Comparison of ENCODE assay signal across 9 cellular contexts in the genomic region with DNA sequence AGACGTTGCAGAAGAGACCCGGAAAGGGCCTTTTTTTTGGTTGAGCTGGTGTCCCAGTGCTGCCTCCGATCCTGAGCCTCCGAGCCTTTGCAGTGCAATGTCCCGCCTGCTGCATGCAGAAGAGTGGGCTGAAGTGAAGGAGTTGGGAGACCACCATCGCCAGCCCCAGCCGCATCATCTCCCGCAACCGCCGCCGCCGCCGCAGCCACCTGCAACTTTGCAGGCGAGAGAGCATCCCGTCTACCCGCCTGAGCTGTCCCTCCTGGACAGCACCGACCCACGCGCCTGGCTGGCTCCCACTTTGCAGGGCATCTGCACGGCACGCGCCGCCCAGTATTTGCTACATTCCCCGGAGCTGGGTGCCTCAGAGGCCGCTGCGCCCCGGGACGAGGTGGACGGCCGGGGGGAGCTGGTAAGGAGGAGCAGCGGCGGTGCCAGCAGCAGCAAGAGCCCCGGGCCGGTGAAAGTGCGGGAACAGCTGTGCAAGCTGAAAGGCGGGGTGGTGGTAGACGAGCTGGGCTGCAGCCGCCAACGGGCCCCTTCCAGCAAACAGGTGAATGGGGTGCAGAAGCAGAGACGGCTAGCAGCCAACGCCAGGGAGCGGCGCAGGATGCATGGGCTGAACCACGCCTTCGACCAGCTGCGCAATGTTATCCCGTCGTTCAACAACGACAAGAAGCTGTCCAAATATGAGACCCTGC. TPM values are rescaled to one million over a fixed set of nuclear protein-coding genes. Genes with fewer than 3 reads are reported as not detected.
DNase-seq lines count a peak whose midpoint lies in the region; TF ChIP-seq lines count a peak whose summit lies in the region.
"Had no signal": no experiment of that assay in that cellular context is flagged by ENCODE, and none has a peak within 500 bp of the region (broad histone marks: within the 10 kb centered on the region; RNA-seq: fewer than 3 reads in every experiment).

No MANE protein-coding gene starts in this region.

- TF ChIP-seq CTCF in transverse colon (IDR thresholded peaks at IDR 0.05): no peak

- peaks cover 3% of the 10 kb centered on the region for H3K9me3 Mint-ChIP-seq in activated CD4-positive, alpha-beta T cell treated with anti-CD3 and anti-CD28 coated beads, Interleukin-2, amount 10 ng/mL, durations not matched to agents 7 days and 5 days

- H3K9me3 ChIP-seq in adipocyte (ENCODE audit: control insufficient read depth, low read length): peaks cover 8% of the 10 kb centered on the region
- H3K9me3 ChIP-seq in transverse colon: no peaks in the 10 kb centered on the region

- H3K36me3 ChIP-seq in adipocyte (ENCODE audit: control insufficient read depth, insufficient read depth, low read length, severe bottlenecking): no peaks in the 10 kb centered on the region
- no peaks in the 10 kb centered on the region for H3K36me3 ChIP-seq in transverse colon

- H3K4me3 ChIP-seq in adipocyte (ENCODE audit: low read length) (peak overlapping the region; percentile 63), transverse colon (peak overlapping the region in 3 of 4 donors; percentile 25 to 50 (median 39))

- peaks cover 70% of the 10 kb centered on the region for H3K27me3 Mint-ChIP-seq in activated CD4-positive, alpha-beta T cell treated with anti-CD3 and anti-CD28 coated beads, Interleukin-2, amount 10 ng/mL, durations not matched to agents 7 days and 5 days

- no peak overlapping the region for H3K4me3 Mint-ChIP-seq in activated CD4-positive, alpha-beta T cell treated with anti-CD3 and anti-CD28 coated beads, Interleukin-2, amount 10 ng/mL, durations not matched to agents 7 days and 5 days

- POLR2A ChIA-PET in activated CD4-positive, alpha-beta T cell treated with anti-CD3 and anti-CD28 coated beads, Interleukin-2, amount 10 ng/mL, durations not matched to agents 7 days and 5 days (lab: Charles Lee): no interaction called here

- H3K36me3 Mint-ChIP-seq in activated CD4-positive, alpha-beta T cell treated with anti-CD3 and anti-CD28 coated beads, Interleukin-2, amount 10 ng/mL, durations not matched to agents 7 days and 5 days (ENCODE audit: low read depth): peaks cover 3% of the 10 kb centered on the region
- H3K36me3 Mint-ChIP-seq: CD4-positive, CD25-positive, alpha-beta regulatory T cell had no signal

- no peak for DNase-seq in activated CD4-positive, alpha-beta T cell treated with anti-CD3 and anti-CD28 coated beads, Interleukin-2, amount 10 ng/mL, durations not matched to agents 7 days and 5 days
- DNase-seq in activated CD4-positive, alpha-beta T cell treated with anti-CD3 and anti-CD28 coated beads for 4 hours: no peak
- peak; percentile 23 for DNase-seq in adipocyte (ENCODE audit: low read depth)
- DNase-seq in left kidney (ENCODE audit: low read depth, low spot score): peak; percentile 61
- DNase-seq in transverse colon: peak; percentile 41
- DNase-seq in foreskin melanocyte: no peak
- DNase-seq in Ammon's horn (ENCODE audit: low spot score): no peak
- DNase-seq in KG1 (lab: John Stamatoyannopoulos, UW): no peak
- DNase-seq: CD4-positive, CD25-positive, alpha-beta regulatory T cell had no signal

- intact Hi-C loops in transverse colon (cut with DNase I; ENCODE audit: low total_unique reads): no loop called here

- no peak overlapping the region for H3K9ac ChIP-seq in adipocyte (ENCODE audit: low read length)

- WGBS in transverse colon (ENCODE audit: low coverage in 1 of 2), 2 donors: 0 to 4% methylated on average over 3 to 38 of the region's 49 CpGs

- CTCF ChIA-PET in activated CD4-positive, alpha-beta T cell treated with anti-CD3 and anti-CD28 coated beads, Interleukin-2, amount 10 ng/mL, durations not matched to agents 7 days and 5 days (lab: Charles Lee): no interaction called here

- no peak for TF ChIP-seq EP300 in transverse colon (IDR thresholded peaks at IDR 0.05; ENCODE audit: low read depth)

- H3K4me1 ChIP-seq in adipocyte (ENCODE audit: control insufficient read depth, insufficient read depth, low read length) (peaks cover 3% of the 10 kb centered on the region), transverse colon (peaks cover 9 to 37% (median 28%) of the 10 kb centered on the region in 4 donors)

- peak overlapping the region; percentile 22 to 74 (median 41) for H3K27ac ChIP-seq in transverse colon

- TF ChIP-seq POLR2A in transverse colon (IDR thresholded peaks at IDR 0.05): no peak

- in situ Hi-C loops in transverse colon (cut with MboI; ENCODE audit: low pct_ligation_motif_present in 1 of 4, low pct_unique_long_range_greater_than_20kb in 1 of 4, low sequenced_read_pairs in 3 of 4): no loop called here

- peaks cover 3% of the 10 kb centered on the region for H3K4me1 Mint-ChIP-seq in activated CD4-positive, alpha-beta T cell treated with anti-CD3 and anti-CD28 coated beads, Interleukin-2, amount 10 ng/mL, durations not matched to agents 7 days and 5 days

- H3K27me3 ChIP-seq in adipocyte (replicated peaks; ENCODE audit: control insufficient read depth, insufficient read depth, low read length): peaks cover 79% of the 10 kb centered on the region
- H3K27me3 ChIP-seq in transverse colon: peaks cover 85% of the 10 kb centered on the region

- peak overlapping the region; percentile 31 for H3K27ac Mint-ChIP-seq in activated CD4-positive, alpha-beta T cell treated with anti-CD3 and anti-CD28 coated beads, Interleukin-2, amount 10 ng/mL, durations not matched to agents 7 days and 5 days
- H3K27ac Mint-ChIP-seq: CD4-positive, CD25-positive, alpha-beta regulatory T cell had no signal

RNA-seq across cellular contexts. Expression of a gene that starts 0.4 kb away (rescaled TPM):
- total RNA-seq in activated CD4-positive, alpha-beta T cell treated with anti-CD3 and anti-CD28 coated beads, Interleukin-2, amount 10 ng/mL, durations not matched to agents 7 days and 5 days: not detected
- total RNA-seq in transverse colon: 10 to 100 TPM; 23.5 to 76.7 (median 32.8) TPM
- total RNA-seq: CD4-positive, CD25-positive, alpha-beta regulatory T cell had no signal

Comparison
In these comparisons a context has a peak if more than half of its experiments do, and no peak if none do; other contexts are left out.
1. DNase-seq: peak in adipocyte (single experiment), left kidney (single experiment) and transverse colon (single experiment); none in activated CD4-positive, alpha-beta T cell treated with anti-CD3 and anti-CD28 coated beads, Interleukin-2, amount 10 ng/mL, durations not matched to agents 7 days and 5 days (single experiment), activated CD4-positive, alpha-beta T cell treated with anti-CD3 and anti-CD28 coated beads for 4 hours (0 of 2), foreskin melanocyte (single experiment), Ammon's horn (single experiment) and KG1 (single experiment).
2. RNA of a gene that starts 0.4 kb away (total RNA-seq): 23.5 to 76.7 TPM in transverse colon; not detected in activated CD4-positive, alpha-beta T cell treated with anti-CD3 and anti-CD28 coated beads, Interleukin-2, amount 10 ng/mL, durations not matched to agents 7 days and 5 days; every median in the first group is over 10 times any median in the second.